Comparison of ENCODE assay signal across 21 cellular contexts in genomic region chr19:53532362-53532761, GRCh38.
"Had no signal": no experiment of that assay in that cellular context is flagged by ENCODE, and none has a peak within 500 bp of the region (broad histone marks: within the 10 kb centered on the region; RNA-seq: fewer than 3 reads in every experiment).

No MANE protein-coding gene starts in this region.

- H3K9me3 ChIP-seq: esophagus muscularis mucosa, gastrocnemius medialis, heart right ventricle, lower lobe of right lung had no signal

- H3K9me3 Mint-ChIP-seq: mesothelial cell of epicardium had no signal

- ATAC-seq: gastrocnemius medialis, heart right ventricle, left cardiac atrium, left lung, left ventricle myocardium superior, lower lobe of right lung, mucosa of descending colon had no signal

- H3K36me3 ChIP-seq: esophagus muscularis mucosa, gastrocnemius medialis, heart right ventricle, left lung, lower lobe of right lung had no signal

- H3K4me1 Mint-ChIP-seq: naive B cell had no signal

- H3K4me3 ChIP-seq: coronary artery, dorsolateral prefrontal cortex, esophagus muscularis mucosa, gastrocnemius medialis, heart right ventricle, left lung, lower lobe of right lung, mucosa of descending colon had no signal

- H3K27me3 Mint-ChIP-seq: naive B cell had no signal

- H3K4me3 Mint-ChIP-seq: mesothelial cell of epicardium, naive B cell had no signal

- H3K27me3 ChIP-seq: dorsolateral prefrontal cortex, esophagus muscularis mucosa, gastrocnemius medialis, heart right ventricle, left lung had no signal

- H3K27ac ChIP-seq: coronary artery, dorsolateral prefrontal cortex, esophagus muscularis mucosa, gastrocnemius medialis, heart right ventricle, left lung, lower lobe of right lung had no signal

- H3K36me3 Mint-ChIP-seq: mesothelial cell of epicardium had no signal

- H3K27ac Mint-ChIP-seq: mesothelial cell of epicardium had no signal

- H3K4me1 ChIP-seq: gastrocnemius medialis, left lung had no signal

- DNase-seq: dermis blood vessel endothelial cell; dorsolateral prefrontal cortex; effector CD4-positive, alpha-beta T cell; effector memory CD4-positive, alpha-beta T cell; foreskin fibroblast; foreskin melanocyte; gastrocnemius medialis; glutamatergic neuron; head of caudate nucleus; heart right ventricle; hippocampal formation; left cardiac atrium; left lung; left ventricle myocardium superior; lower lobe of right lung; mesenchymal stem cell; mucosa of descending colon; naive B cell had no signal
